In genomic region chr17:45143767-45144198, GRCh38 we compare ENCODE assay signal across 2 cellular contexts.
A peak's percentile ranks its signal among the peaks of the same experiment; 100 is the strongest.
TF ChIP-seq lines count a peak whose summit lies in the region.

No MANE protein-coding gene starts in this region.

TF ChIP-seq in IMR-90, 13 proteins besides CTCF, POLR2A, EP300 and RAD21:
- peak; percentile 84; the same call in 1 of the 2 replicates for TF ChIP-seq MAZ (IDR thresholded peaks at IDR 0.05; ENCODE audit: borderline replicate concordance, low read depth, low read length)
- TF ChIP-seq USF2 (IDR thresholded peaks at IDR 0.05; ENCODE audit: low read depth, low read length), result no peak
TF ChIP-seq in IMR-90: peak in this region for 1.

TF ChIP-seq in K562, 482 proteins besides CTCF, POLR2A, EP300 and RAD21:
- 0 out of 2 replicates have a peak, but pooled peaks have one; percentile 15 for TF ChIP-seq SMAD4 (CRISPR knock-in tag; conservative IDR thresholded peaks at IDR 0.05)
- TF ChIP-seq HMGN3 (IDR thresholded peaks at IDR 0.05; ENCODE audit: borderline replicate concordance, extremely low read depth, insufficient read length, low read depth, low read length), result peak; percentile 30
- TF ChIP-seq RBFOX2 (IDR thresholded peaks at IDR 0.05; ENCODE audit: low read depth, low read length), result peak; percentile 42; the same call in 1 of the 2 replicates
- TF ChIP-seq ZNF444 (CRISPR knock-in tag; IDR thresholded peaks at IDR 0.05), result peak; percentile 59; the same call in 1 of the 2 replicates
- peak; percentile 93 for TF ChIP-seq EGR1 (conservative IDR thresholded peaks at IDR 0.05)
- no peak for TF ChIP-seq NEUROD1 (IDR thresholded peaks at IDR 0.05; ENCODE audit: borderline replicate concordance, low read depth, low read length, partially characterized antibody)
- peak in 1 of 2 experiments; percentile 82 for TF ChIP-seq AFF1 (IDR thresholded peaks at IDR 0.05; ENCODE audit: low read depth in 1 of 2, partially characterized antibody in 2 of 2)
- TF ChIP-seq, protein P1, sequence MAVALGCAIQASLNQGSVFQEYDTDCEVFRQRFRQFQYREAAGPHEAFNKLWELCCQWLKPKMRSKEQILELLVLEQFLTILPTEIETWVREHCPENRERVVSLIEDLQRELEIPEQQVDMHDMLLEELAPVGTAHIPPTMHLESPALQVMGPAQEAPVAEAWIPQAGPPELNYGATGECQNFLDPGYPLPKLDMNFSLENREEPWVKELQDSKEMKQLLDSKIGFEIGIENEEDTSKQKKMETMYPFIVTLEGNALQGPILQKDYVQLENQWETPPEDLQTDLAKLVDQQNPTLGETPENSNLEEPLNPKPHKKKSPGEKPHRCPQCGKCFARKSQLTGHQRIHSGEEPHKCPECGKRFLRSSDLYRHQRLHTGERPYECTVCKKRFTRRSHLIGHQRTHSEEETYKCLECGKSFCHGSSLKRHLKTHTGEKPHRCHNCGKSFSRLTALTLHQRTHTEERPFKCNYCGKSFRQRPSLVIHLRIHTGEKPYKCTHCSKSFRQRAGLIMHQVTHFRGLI (CRISPR knock-in tag; IDR thresholded peaks at IDR 0.05), result no peak
- 0 out of 2 replicates have a peak, but pooled peaks have one; percentile 6 for TF ChIP-seq ARID1B (IDR thresholded peaks at IDR 0.05)
- TF ChIP-seq, protein P2, sequence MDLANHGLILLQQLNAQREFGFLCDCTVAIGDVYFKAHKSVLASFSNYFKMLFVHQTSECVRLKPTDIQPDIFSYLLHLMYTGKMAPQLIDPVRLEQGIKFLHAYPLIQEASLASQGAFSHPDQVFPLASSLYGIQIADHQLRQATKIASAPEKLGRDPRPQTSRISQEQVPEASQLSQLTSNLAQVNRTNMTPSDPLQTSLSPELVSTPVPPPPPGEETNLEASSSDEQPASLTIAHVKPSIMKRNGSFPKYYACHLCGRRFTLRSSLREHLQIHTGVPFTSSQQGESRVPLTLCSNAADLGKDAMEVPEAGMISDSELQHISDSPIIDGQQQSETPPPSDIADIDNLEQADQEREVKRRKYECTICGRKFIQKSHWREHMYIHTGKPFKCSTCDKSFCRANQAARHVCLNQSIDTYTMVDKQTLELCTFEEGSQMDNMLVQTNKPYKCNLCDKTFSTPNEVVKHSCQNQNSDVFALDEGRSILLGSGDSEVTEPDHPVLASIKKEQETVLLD (IDR thresholded peaks at IDR 0.05), result no peak; the same call in 1 of the 2 replicates
- TF ChIP-seq CBX2 (IDR thresholded peaks at IDR 0.05; ENCODE audit: insufficient read depth, low read length, poor library complexity, severe bottlenecking), result no peak
- no peak for TF ChIP-seq MXI1 (IDR thresholded peaks at IDR 0.05; ENCODE audit: low read depth, low read length)
- no peak for TF ChIP-seq VEZF1 (CRISPR knock-in tag; IDR thresholded peaks at IDR 0.05)
- TF ChIP-seq KDM1A (IDR thresholded peaks at IDR 0.05), result peak in 1 of 2 experiments; percentile 94; a peak in 2 of 4 replicates
- no peak for TF ChIP-seq NFATC3 (IDR thresholded peaks at IDR 0.05)
- TF ChIP-seq, protein P3, sequence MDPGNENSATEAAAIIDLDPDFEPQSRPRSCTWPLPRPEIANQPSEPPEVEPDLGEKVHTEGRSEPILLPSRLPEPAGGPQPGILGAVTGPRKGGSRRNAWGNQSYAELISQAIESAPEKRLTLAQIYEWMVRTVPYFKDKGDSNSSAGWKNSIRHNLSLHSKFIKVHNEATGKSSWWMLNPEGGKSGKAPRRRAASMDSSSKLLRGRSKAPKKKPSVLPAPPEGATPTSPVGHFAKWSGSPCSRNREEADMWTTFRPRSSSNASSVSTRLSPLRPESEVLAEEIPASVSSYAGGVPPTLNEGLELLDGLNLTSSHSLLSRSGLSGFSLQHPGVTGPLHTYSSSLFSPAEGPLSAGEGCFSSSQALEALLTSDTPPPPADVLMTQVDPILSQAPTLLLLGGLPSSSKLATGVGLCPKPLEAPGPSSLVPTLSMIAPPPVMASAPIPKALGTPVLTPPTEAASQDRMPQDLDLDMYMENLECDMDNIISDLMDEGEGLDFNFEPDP (CRISPR knock-in tag; IDR thresholded peaks at IDR 0.05), result no peak
- peak; percentile 62; the same call in 1 of the 2 replicates for TF ChIP-seq POLR2G (IDR thresholded peaks at IDR 0.05; ENCODE audit: low read depth, low read length)
- TF ChIP-seq ZFP1 (CRISPR knock-in tag; IDR thresholded peaks at IDR 0.05), result no peak
- TF ChIP-seq ZNF263 (CRISPR knock-in tag; IDR thresholded peaks at IDR 0.05; ENCODE audit: borderline replicate concordance), result peak; percentile 64; the same call in 1 of the 2 replicates
- peak in 1 of 2 experiments; percentile 26; a peak in 1 of 4 replicates for TF ChIP-seq MAZ (CRISPR knock-in tag; conservative IDR thresholded peaks at IDR 0.05 in 1 of 2, IDR thresholded peaks at IDR 0.05 in 1 of 2)
